ENCODE assay signal across 8 cellular contexts in the genomic region with DNA sequence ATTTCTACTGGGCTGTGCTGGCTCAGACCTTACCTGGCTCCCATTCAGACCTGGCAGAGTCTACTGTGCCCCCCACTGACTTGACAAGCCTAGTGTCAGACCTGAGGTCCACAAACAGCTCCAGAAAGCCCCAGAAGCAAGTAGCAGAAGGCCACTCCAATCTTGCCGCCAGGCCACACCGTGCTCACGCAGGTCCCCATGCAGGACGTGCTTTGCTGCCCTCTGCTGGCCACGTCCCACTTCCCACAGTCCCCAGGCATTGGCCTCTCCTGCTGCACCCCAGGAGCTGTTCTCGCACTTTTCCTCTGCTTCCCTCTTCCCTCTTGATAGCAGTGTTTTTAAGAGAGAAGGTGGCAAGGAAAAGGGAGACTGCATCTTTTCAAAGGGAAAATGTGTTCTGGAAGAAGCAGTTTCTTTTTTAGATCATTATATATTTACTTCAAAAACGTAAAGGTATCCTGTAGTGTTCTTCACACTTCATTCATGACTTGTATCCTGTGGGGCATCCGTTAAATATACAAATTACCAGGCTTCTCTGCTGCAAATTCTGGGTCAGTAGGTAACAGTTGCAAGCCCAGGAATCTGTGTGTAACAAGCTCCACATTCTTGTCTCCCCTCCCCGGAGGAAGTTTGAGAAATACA.
DNase-seq lines count a peak whose midpoint lies in the region; ATAC-seq, FAIRE-seq and TF ChIP-seq lines count a peak whose summit lies in the region.

No MANE protein-coding gene starts in this region.

- DNase-seq in A172 (ENCODE audit: low spot score): peak; percentile 63
- DNase-seq in GM18507 (ENCODE audit: extremely low spot score, insufficient read length, low read depth): peak; percentile 68
- peak; percentile 61 for DNase-seq in NCI-H2029 (lab: John Stamatoyannopoulos, UW)
- peak; percentile 72 for DNase-seq in T-helper 9 cell
- peak; percentile 28 for DNase-seq in astrocyte (ENCODE audit: low read depth)
- peak; percentile 33 to 64 for DNase-seq in hippocampal formation (lab: John Stamatoyannopoulos, UW)
- DNase-seq in small intestine: peak; percentile 78

- H3K9me3 Mint-ChIP-seq in astrocyte (ENCODE audit: unreplicated experiment): peaks cover 3% of the 10 kb centered on the region

- H2AFZ ChIP-seq in astrocyte (ENCODE audit: low read depth, low read length): peak overlapping the region; percentile 63

- 18 to 24% (median 22%) methylated on average over 9 of the region's 9 CpGs for WGBS in small intestine, 3 donors

- H3K4me1 ChIP-seq in astrocyte (ENCODE audit: insufficient read depth, low read length) (peaks cover 2% of the 10 kb centered on the region), small intestine (ENCODE audit: control insufficient read depth in 2 of 2, insufficient read depth in 1 of 2, low read depth in 1 of 2, low read length in 1 of 2) (no peaks in the 10 kb centered on the region)

- no peaks in the 10 kb centered on the region for H3K36me3 ChIP-seq in astrocyte (ENCODE audit: insufficient read depth, low read length)
- no peaks in the 10 kb centered on the region for H3K36me3 ChIP-seq in small intestine (ENCODE audit: control insufficient read depth in 2 of 2, insufficient read depth in 2 of 2, low read length in 2 of 2)

- H3K4me2 ChIP-seq in astrocyte (ENCODE audit: low read length): no peak overlapping the region

- no peaks in the 10 kb centered on the region for H3K9me3 ChIP-seq in astrocyte (ENCODE audit: insufficient read depth, low read depth, low read length)
- H3K9me3 ChIP-seq in small intestine (ENCODE audit: control insufficient read depth, low read depth): no peaks in the 10 kb centered on the region

- no peaks in the 10 kb centered on the region for H3K36me3 Mint-ChIP-seq in astrocyte (ENCODE audit: low read depth, unreplicated experiment)

- no peaks in the 10 kb centered on the region for H3K4me1 Mint-ChIP-seq in astrocyte (ENCODE audit: low read depth, unreplicated experiment)

- H3K9ac ChIP-seq in astrocyte (ENCODE audit: low read length): no peak overlapping the region

- H3K4me3 ChIP-seq in astrocyte (ENCODE audit: insufficient read depth, low read depth, low read length) (no peak overlapping the region), small intestine (ENCODE audit: low read depth in 1 of 2, low read length in 2 of 2) (no peak overlapping the region)

- no peaks in the 10 kb centered on the region for H3K79me2 ChIP-seq in astrocyte (ENCODE audit: insufficient read depth, low read length)

- no peak overlapping the region for H3K4me3 Mint-ChIP-seq in astrocyte (ENCODE audit: unreplicated experiment)

- H3K27me3 ChIP-seq in astrocyte (ENCODE audit: insufficient read depth, low read length) (peaks cover 4% of the 10 kb centered on the region), small intestine (ENCODE audit: control insufficient read depth in 2 of 2, insufficient read depth in 2 of 2, low read length in 2 of 2) (no peaks in the 10 kb centered on the region)

- ATAC-seq in HG02943 (IDR thresholded peaks at IDR 0.05; ENCODE audit: low read depth, unreplicated experiment): peak; percentile 93

- TF ChIP-seq CTCF in astrocyte (IDR thresholded peaks at IDR 0.05; ENCODE audit: insufficient read depth, low read depth, low read length): peak; percentile 86

- H4K20me1 ChIP-seq in astrocyte (ENCODE audit: insufficient read depth, low read length): no peaks in the 10 kb centered on the region

- H3K27ac ChIP-seq in astrocyte (ENCODE audit: low read depth, low read length): no peak overlapping the region
- no peak overlapping the region for H3K27ac ChIP-seq in small intestine (ENCODE audit: low read depth in 1 of 2, low read length in 1 of 2)

- peaks cover 14% of the 10 kb centered on the region for H3K27me3 Mint-ChIP-seq in astrocyte (ENCODE audit: low read depth, unreplicated experiment)

- no peak overlapping the region for H3K27ac Mint-ChIP-seq in astrocyte (ENCODE audit: unreplicated experiment)

- FAIRE-seq in GM18507 (lab: Jason Lieb, UNC) (peak; percentile 86), astrocyte (lab: Jason Lieb, UNC) (no peak), small intestine (lab: Jason Lieb, UNC) (no peak)

Comparison
In these comparisons a context has a peak if more than half of its experiments do, and no peak if none do; other contexts are left out.
1. DNase-seq: peak in every context shown above with its lines; median percentile 78 in small intestine; 72 in T-helper 9 cell; 68 in GM18507; 63 in A172; 61 in NCI-H2029; 48 in hippocampal formation; 28 in astrocyte.